In genomic region chr7:142855401-142855743, GRCh38 we compare ENCODE assay signal across 8 cellular contexts. TPM values are rescaled to one million over a fixed set of nuclear protein-coding genes. Genes with fewer than 3 reads are reported as not detected.
DNase-seq lines count a peak whose midpoint lies in the region; ATAC-seq and TF ChIP-seq lines count a peak whose summit lies in the region.

No MANE protein-coding gene starts in this region.

- WGBS in smooth muscle cell (ENCODE audit: low lambda C conversion rate), result 26% methylated on average over 9 of the region's 9 CpGs

- peaks cover 0 to 17% of the 10 kb centered on the region in 2 donors for H3K4me1 ChIP-seq in right atrium auricular region
- H3K4me1 ChIP-seq in smooth muscle cell (ENCODE audit: low read depth), result peaks cover 4% of the 10 kb centered on the region

- peak overlapping the region; percentile 95 for H2AFZ ChIP-seq in smooth muscle cell (ENCODE audit: low read depth)

- H3K36me3 ChIP-seq in right atrium auricular region, result no peaks in the 10 kb centered on the region
- H3K36me3 ChIP-seq in smooth muscle cell (ENCODE audit: low read depth), result no peaks in the 10 kb centered on the region

- H4K20me1 ChIP-seq in smooth muscle cell (ENCODE audit: low read depth), result no peaks in the 10 kb centered on the region

- DNase-seq in NCI-H1105 (lab: John Stamatoyannopoulos, UW) (peak; percentile 11), NCI-H1105 treated with DMSO at 0.1 percent for 48 hours (lab: John Stamatoyannopoulos, UW) (no peak), right atrium auricular region (ENCODE audit: low spot score) (no peak), smooth muscle cell (lab: John Stamatoyannopoulos, UW; ENCODE audit: unreplicated experiment) (no peak), left colon (no peak), GOT3 (lab: John Stamatoyannopoulos, UW) (no peak)

- H3K27me3 ChIP-seq in right atrium auricular region (no peaks in the 10 kb centered on the region), smooth muscle cell (ENCODE audit: low read depth) (no peaks in the 10 kb centered on the region)

- peak; percentile 1; the same call in 2 of the 3 replicates for ATAC-seq in SK-N-SH treated with all-trans-retinoic acid at 6 μM for 48 hours
- ATAC-seq in GM18519 (IDR thresholded peaks at IDR 0.05; ENCODE audit: low FRiP score, unreplicated experiment), result no peak
- no peak for ATAC-seq in left colon

- H3K9me3 ChIP-seq in right atrium auricular region, result no peaks in the 10 kb centered on the region
- H3K9me3 ChIP-seq in smooth muscle cell (replicated peaks; ENCODE audit: low read depth), result no peaks in the 10 kb centered on the region

- no peak for TF ChIP-seq CTCF in right atrium auricular region (IDR thresholded peaks at IDR 0.05)
- no peak for TF ChIP-seq CTCF in smooth muscle cell (IDR thresholded peaks at IDR 0.05; ENCODE audit: borderline replicate concordance, insufficient read depth, poor library complexity, severe bottlenecking)

- no peaks in the 10 kb centered on the region for H3K79me2 ChIP-seq in smooth muscle cell (ENCODE audit: low read depth)

- no peak overlapping the region for H3K9ac ChIP-seq in smooth muscle cell (ENCODE audit: low read depth)

- no peaks in the 10 kb centered on the region for H3F3A ChIP-seq in smooth muscle cell (ENCODE audit: low read depth)

- peak overlapping the region; percentile 100 for H3K4me2 ChIP-seq in smooth muscle cell

- peak overlapping the region; percentile 57 to 63 for H3K4me3 ChIP-seq in right atrium auricular region
- H3K4me3 ChIP-seq in smooth muscle cell, result peak overlapping the region; percentile 93

- peak overlapping the region in 1 of 2 donors; percentile 57 for H3K27ac ChIP-seq in right atrium auricular region
- no peak overlapping the region for H3K27ac ChIP-seq in smooth muscle cell (ENCODE audit: low read depth)

- intact Hi-C loops in left colon (cut with DNase I, micrococcal nuclease), result loop anchor here in 1 of 2 donors (10.0 kb wide), 2 partner anchors 149 to 359 kb away; no protein-coding TSS in a partner anchor

TF ChIP-seq in SK-N-SH treated with all-trans-retinoic acid at 6 μM for 48 hours, 23 proteins besides CTCF, POLR2A, EP300 and RAD21:
- TF ChIP-seq ISL1 (CRISPR knock-in tag; IDR thresholded peaks at IDR 0.05) (no peak), PATZ1 (CRISPR knock-in tag; IDR thresholded peaks at IDR 0.05; ENCODE audit: borderline replicate concordance) (no peak), TOX (CRISPR knock-in tag; IDR thresholded peaks at IDR 0.05; ENCODE audit: borderline replicate concordance) (no peak), ESRRG (CRISPR knock-in tag; IDR thresholded peaks at IDR 0.05) (no peak), BACH2 (CRISPR knock-in tag; IDR thresholded peaks at IDR 0.05; ENCODE audit: borderline replicate concordance) (no peak)

RNA-seq across cellular contexts. Expression of gene EPHB6, which starts 0.5 kb away (rescaled TPM):
- total RNA-seq in right atrium auricular region, result 10 to 100 TPM in 1 of 2 donors, 1 to 10 TPM in 1; 8.2 to 19.4 TPM
- 4.8 and 15.9 TPM in 2 replicates for total RNA-seq in smooth muscle cell
- 12.6 and 21.1 TPM in 2 replicates for polyA plus RNA-seq in smooth muscle cell
- 1 to 10 TPM; 1.2 to 3.2 TPM for total RNA-seq in left colon

RNA-seq across cellular contexts. Expression of gene TRPV6, which starts 30.2 kb away (rescaled TPM):
- total RNA-seq in right atrium auricular region (under 1 TPM; 0.19 to 0.71 TPM), smooth muscle cell (under 0.01 TPM in 1 of 2 replicates, not detected in the other), left colon (under 1 TPM; 0.21 to 0.45 TPM)
- polyA plus RNA-seq in smooth muscle cell, result 0.17 and 0.60 TPM in 2 replicates
